In genomic region chr7:14924398-14924797, GRCh38 we compare ENCODE assay signal across 16 cellular contexts. TPM values are rescaled to one million over a fixed set of nuclear protein-coding genes. Genes with fewer than 3 reads are reported as not detected.
DNase-seq lines count a peak whose midpoint lies in the region; ATAC-seq and TF ChIP-seq lines count a peak whose summit lies in the region.
"Had no signal": no experiment of that assay in that cellular context is flagged by ENCODE, and none has a peak within 500 bp of the region (broad histone marks: within the 10 kb centered on the region; RNA-seq: fewer than 3 reads in every experiment).

No MANE protein-coding gene starts in this region.

- no peak overlapping the region for H3K27ac Mint-ChIP-seq in T-helper 17 cell
- H3K27ac Mint-ChIP-seq: activated T-helper 17 cell treated with anti-CD3 and anti-CD28 coated beads, Interleukin-2, amount 50 U/mL, for 72 hours; naive B cell had no signal

- TF ChIP-seq POLR2A in heart left ventricle (IDR thresholded peaks at IDR 0.05) (no peak), tibial nerve (IDR thresholded peaks at IDR 0.05) (no peak)

- H3K4me3 ChIP-seq in fibroblast of mammary gland (ENCODE audit: control insufficient read depth, low read depth, low read length) (no peak overlapping the region), heart left ventricle (no peak overlapping the region), tibial nerve (no peak overlapping the region)
- H3K4me3 ChIP-seq: gastrocnemius medialis had no signal

- WGBS in heart left ventricle, 4 donors: 47 to 74% (median 59%) methylated on average over 1 of the region's 1 CpG
- WGBS in tibial nerve, 2 donors: 34 to 51% methylated on average over 1 of the region's 1 CpG

- H3K27me3 Mint-ChIP-seq in T-helper 17 cell: no peaks in the 10 kb centered on the region
- H3K27me3 Mint-ChIP-seq: activated T-helper 17 cell treated with anti-CD3 and anti-CD28 coated beads, Interleukin-2, amount 50 U/mL, for 72 hours; naive B cell had no signal

- no peak overlapping the region for H3K27ac ChIP-seq in heart left ventricle
- no peak overlapping the region for H3K27ac ChIP-seq in tibial nerve
- H3K27ac ChIP-seq: gastrocnemius medialis had no signal

- no peaks in the 10 kb centered on the region for H3K4me1 Mint-ChIP-seq in T-helper 17 cell
- H3K4me1 Mint-ChIP-seq: activated T-helper 17 cell treated with anti-CD3 and anti-CD28 coated beads, Interleukin-2, amount 50 U/mL, for 72 hours; naive B cell had no signal

- peaks cover 0 to 5% (median 0%) of the 10 kb centered on the region in 12 donors for H3K9me3 ChIP-seq in heart left ventricle
- no peaks in the 10 kb centered on the region for H3K9me3 ChIP-seq in tibial nerve
- no peaks in the 10 kb centered on the region for H3K9me3 ChIP-seq in T-helper 17 cell (ENCODE audit: control insufficient read depth, low read length, poor library complexity, severe bottlenecking)
- H3K9me3 ChIP-seq: gastrocnemius medialis had no signal

- H3K4me1 ChIP-seq in heart left ventricle (no peaks in the 10 kb centered on the region), tibial nerve (no peaks in the 10 kb centered on the region)
- H3K4me1 ChIP-seq: gastrocnemius medialis had no signal

- no peaks in the 10 kb centered on the region for H3K36me3 Mint-ChIP-seq in T-helper 17 cell (ENCODE audit: low read depth)
- H3K36me3 Mint-ChIP-seq: naive B cell had no signal

- no peak overlapping the region for H3K4me3 Mint-ChIP-seq in T-helper 17 cell
- H3K4me3 Mint-ChIP-seq: activated T-helper 17 cell treated with anti-CD3 and anti-CD28 coated beads, Interleukin-2, amount 50 U/mL, for 72 hours; naive B cell had no signal

- DNase-seq in A172 (ENCODE audit: low spot score) (peak; percentile 36), DMS53 treated with DMSO at 0.1 percent for 48 hours (lab: John Stamatoyannopoulos, UW; ENCODE audit: unreplicated experiment) (peak; percentile 5), NCI-H748 treated with DMSO at 0.1 percent for 48 hours (lab: John Stamatoyannopoulos, UW) (peak; percentile 15), fibroblast of mammary gland (ENCODE audit: low read depth) (peak; percentile 23), NCI-H345 (lab: John Stamatoyannopoulos, UW) (no peak), heart left ventricle (no peak), tibial nerve (ENCODE audit: low spot score in 2 of 2) (no peak), T-helper 17 cell (no peak)
- DNase-seq: activated CD4-positive, alpha-beta T cell treated with anti-CD3 and anti-CD28 coated beads, Interleukin-2, amount 50 U/mL, for 4 hours; aorta; gastrocnemius medialis; naive B cell; stimulated activated CD4-positive, alpha-beta T cell treated with anti-CD3 and anti-CD28 coated beads, Interleukin-2, amount 100 ng/mL, for 48 hours; T1000; trophoblast cell had no signal

- H3K36me3 ChIP-seq in heart left ventricle: no peaks in the 10 kb centered on the region
- no peaks in the 10 kb centered on the region for H3K36me3 ChIP-seq in tibial nerve
- H3K36me3 ChIP-seq: gastrocnemius medialis had no signal

- TF ChIP-seq CTCF in fibroblast of mammary gland (conservative IDR thresholded peaks at IDR 0.05; ENCODE audit: control insufficient read depth, insufficient read depth, low read depth, low read length): no peak
- TF ChIP-seq CTCF in heart left ventricle (IDR thresholded peaks at IDR 0.05): peak in 4 of 12 donors; percentile 11 to 19 (median 16)
- TF ChIP-seq CTCF in tibial nerve (IDR thresholded peaks at IDR 0.05): no peak

- ATAC-seq in heart left ventricle (no peak), T-helper 17 cell (no peak)
- ATAC-seq: activated T-helper 17 cell treated with anti-CD3 and anti-CD28 coated beads, Interleukin-2, amount 50 U/mL, for 72 hours; gastrocnemius medialis had no signal

- no peak for TF ChIP-seq EP300 in tibial nerve (IDR thresholded peaks at IDR 0.05)

- intact Hi-C loops in heart left ventricle (cut with DNase I): loop anchor here in 5 of 10 donors (5.0 to 10.0 kb wide), 2 partner anchors 207 to 210 kb away; no protein-coding TSS in a partner anchor

- no peaks in the 10 kb centered on the region for H3K27me3 ChIP-seq in heart left ventricle
- no peaks in the 10 kb centered on the region for H3K27me3 ChIP-seq in tibial nerve
- H3K27me3 ChIP-seq: gastrocnemius medialis had no signal

RNA-seq across cellular contexts. Expression of gene DGKB, which starts 21.8 kb away (rescaled TPM):
- 0.07 and 0.29 TPM in 2 replicates for total RNA-seq in A172 (2014; rRNA removed; shearing (Covaris generic))
- total RNA-seq in heart left ventricle (1 to 10 TPM in 1 of 9 donors, under 1 TPM in 7, not detected in 1; 0.22 to 1.6 (median 0.54) TPM), tibial nerve (1 to 10 TPM in 2 of 4 donors, under 1 TPM in 2; 0.78 to 2.5 (median 1.5) TPM), T-helper 17 cell (not detected)
- under 1 TPM; 0.08 TPM for polyA plus RNA-seq in heart left ventricle
- total RNA-seq: activated T-helper 17 cell treated with anti-CD3 and anti-CD28 coated beads, Interleukin-2, amount 50 U/mL, for 72 hours had no signal
- polyA plus RNA-seq: aorta had no signal

Comparison
In these comparisons a context has a peak if more than half of its experiments do, and no peak if none do; other contexts are left out.
1. DNase-seq: peak in A172 (single experiment), DMS53 treated with DMSO at 0.1 percent for 48 hours (single experiment), NCI-H748 treated with DMSO at 0.1 percent for 48 hours (single experiment) and fibroblast of mammary gland (single experiment); none in NCI-H345 (single experiment), heart left ventricle (0 of 5), tibial nerve (0 of 2) and T-helper 17 cell (0 of 3).